Comparison of ENCODE assay signal across 15 cellular contexts in the genomic region with DNA sequence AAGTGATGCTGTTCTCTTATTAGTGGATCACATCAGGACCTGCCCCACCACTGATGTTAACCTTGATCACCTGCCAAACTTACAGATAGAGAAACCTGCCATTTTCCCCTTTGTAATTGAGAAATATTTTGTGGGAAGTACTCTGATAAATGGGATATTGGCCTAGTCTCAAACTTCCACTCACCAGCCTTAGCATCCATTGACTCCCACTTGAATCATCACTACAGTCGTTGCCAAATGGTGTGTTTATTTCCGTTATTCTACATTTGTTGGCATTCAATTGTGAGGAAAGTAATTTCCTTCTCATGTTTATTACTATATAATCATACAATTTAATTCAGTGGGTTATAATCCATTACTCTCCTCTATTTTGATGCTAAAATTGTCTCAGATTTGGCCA.
"Had no signal": no experiment of that assay in that cellular context is flagged by ENCODE, and none has a peak within 500 bp of the region (broad histone marks: within the 10 kb centered on the region; RNA-seq: fewer than 3 reads in every experiment).

No MANE protein-coding gene starts in this region.

- H3K4me1 Mint-ChIP-seq: activated naive CD4-positive, alpha-beta T cell treated with anti-CD3 and anti-CD28 coated beads, Interleukin-2, amount 10 ng/mL, durations not matched to agents 7 days and 5 days; mesothelial cell of epicardium; neural crest cell had no signal

- H3K36me3 ChIP-seq: ascending aorta, gastroesophageal sphincter, heart right ventricle, ovary, right lobe of liver, suprapubic skin had no signal

- H3K27me3 ChIP-seq: ascending aorta, gastroesophageal sphincter, heart right ventricle, ovary, right lobe of liver, suprapubic skin had no signal

- H3K27ac Mint-ChIP-seq: activated CD4-positive, alpha-beta memory T cell treated with anti-CD3 and anti-CD28 coated beads for 36 hours; activated naive CD4-positive, alpha-beta T cell treated with anti-CD3 and anti-CD28 coated beads, Interleukin-2, amount 10 ng/mL, durations not matched to agents 7 days and 5 days; activated T-cell treated with anti-CD3 and anti-CD28 coated beads, Interleukin-2, amount 50 U/mL, for 24 hours; mesothelial cell of epicardium had no signal

- H3K4me3 ChIP-seq: ascending aorta, gastroesophageal sphincter, heart right ventricle, ovary, right lobe of liver, smooth muscle cell, suprapubic skin had no signal

- DNase-seq: activated CD4-positive, alpha-beta memory T cell treated with anti-CD3 and anti-CD28 coated beads for 36 hours; activated naive CD4-positive, alpha-beta T cell treated with anti-CD3 and anti-CD28 coated beads, Interleukin-2, amount 10 ng/mL, durations not matched to agents 7 days and 5 days; activated T-cell treated with anti-CD3 and anti-CD28 coated beads, Interleukin-2, amount 50 U/mL, for 24 hours; heart right ventricle; ovary; right lobe of liver; stimulated activated naive CD8-positive, alpha-beta T cell treated with anti-CD3 and anti-CD28 coated beads, Interleukin-15, Interleukin-2, amounts not matched to agents 100 U/mL and 50 U/mL, for 24 hours; T1000; trophoblast cell had no signal

- H3K4me3 Mint-ChIP-seq: activated CD4-positive, alpha-beta memory T cell treated with anti-CD3 and anti-CD28 coated beads for 36 hours; activated naive CD4-positive, alpha-beta T cell treated with anti-CD3 and anti-CD28 coated beads, Interleukin-2, amount 10 ng/mL, durations not matched to agents 7 days and 5 days; activated T-cell treated with anti-CD3 and anti-CD28 coated beads, Interleukin-2, amount 50 U/mL, for 24 hours; mesothelial cell of epicardium; neural crest cell had no signal

- H3K27me3 Mint-ChIP-seq: activated CD4-positive, alpha-beta memory T cell treated with anti-CD3 and anti-CD28 coated beads for 36 hours; activated naive CD4-positive, alpha-beta T cell treated with anti-CD3 and anti-CD28 coated beads, Interleukin-2, amount 10 ng/mL, durations not matched to agents 7 days and 5 days had no signal

- H3K36me3 Mint-ChIP-seq: activated CD4-positive, alpha-beta memory T cell treated with anti-CD3 and anti-CD28 coated beads for 36 hours; activated naive CD4-positive, alpha-beta T cell treated with anti-CD3 and anti-CD28 coated beads, Interleukin-2, amount 10 ng/mL, durations not matched to agents 7 days and 5 days; mesothelial cell of epicardium had no signal

- H3K9me3 Mint-ChIP-seq: activated CD4-positive, alpha-beta memory T cell treated with anti-CD3 and anti-CD28 coated beads for 36 hours; activated naive CD4-positive, alpha-beta T cell treated with anti-CD3 and anti-CD28 coated beads, Interleukin-2, amount 10 ng/mL, durations not matched to agents 7 days and 5 days; activated T-cell treated with anti-CD3 and anti-CD28 coated beads, Interleukin-2, amount 50 U/mL, for 24 hours; mesothelial cell of epicardium; neural crest cell had no signal

- H3K9me3 ChIP-seq: ascending aorta, gastroesophageal sphincter, heart right ventricle, ovary, right lobe of liver, suprapubic skin had no signal
